8 cellular contexts compared by ENCODE assay signal in genomic region chr12:96219700-96220206, GRCh38. TPM values are rescaled to one million over a fixed set of nuclear protein-coding genes. Genes with fewer than 3 reads are reported as not detected.
DNase-seq lines count a peak whose midpoint lies in the region; ATAC-seq and TF ChIP-seq lines count a peak whose summit lies in the region.

No MANE protein-coding gene starts in this region.

- H3K9me3 ChIP-seq in Panc1 (ENCODE audit: control insufficient read depth, insufficient read depth, low read depth, low read length): no peaks in the 10 kb centered on the region

- ATAC-seq in left cardiac atrium (peak in 1 of 2 donors; percentile 23), Right ventricle myocardium inferior (no peak), Panc1 (peak; percentile 96), GM18868 (IDR thresholded peaks at IDR 0.05; ENCODE audit: unreplicated experiment) (no peak)
- no peak for ATAC-seq in activated CD4-positive, CD25-positive, alpha-beta regulatory T cell treated with anti-CD3 and anti-CD28 coated beads, Interleukin-2, amount 50 U/mL, for 24 hours

- peak; percentile 29 for DNase-seq in left cardiac atrium
- DNase-seq in Right ventricle myocardium inferior (ENCODE audit: missing footprints): no peak
- no peak for DNase-seq in Panc1 (ENCODE audit: low read depth, low spot score)
- peak; percentile 99 for DNase-seq in fibroblast of mammary gland (ENCODE audit: low read depth)
- DNase-seq in ureter (ENCODE audit: low spot score): peak; percentile 84
- DNase-seq in DMS114 treated with DMSO at 0.1 percent for 48 hours (lab: John Stamatoyannopoulos, UW; ENCODE audit: unreplicated experiment): no peak

- CTCF ChIA-PET in Panc1 (lab: Charles Lee): no interaction called here

- BruUV-seq in Panc1 (replicated peaks; lab: Mats Ljungman, UMichigan): no TSS peak

- H3K4me3 ChIP-seq in Panc1 (ENCODE audit: low read depth in 2 of 2, low read length in 2 of 2): peak overlapping the region; percentile 21 to 49
- H3K4me3 ChIP-seq in fibroblast of mammary gland (ENCODE audit: control insufficient read depth, low read depth, low read length): no peak overlapping the region

- intact Hi-C loops in left cardiac atrium (cut with DNase I): no loop called here
- intact Hi-C loops in Right ventricle myocardium inferior (cut with DNase I): loop anchor here (5.0 to 10.0 kb wide), 2 partner anchors 183 to 275 kb away; partner anchors contain the start of gene CDK17
- intact Hi-C loops in Panc1 (cut with micrococcal nuclease; ENCODE audit: unreplicated experiment): loop anchor here (5.0 kb wide), 2 partner anchors 183 to 298 kb away; partner anchors contain the start of gene CDK17

- peak overlapping the region; percentile 89 for H3K27ac ChIP-seq in Panc1 (ENCODE audit: low read length)

- POLR2A ChIA-PET in Panc1 (lab: Charles Lee): no interaction called here

- no peaks in the 10 kb centered on the region for H3K27me3 ChIP-seq in Panc1 (ENCODE audit: control insufficient read depth, insufficient read depth, low read length)

- in situ Hi-C loops in Panc1 (cut with HindIII; ENCODE audit: low pct_unique_long_range_greater_than_20kb, low sequenced_read_pairs): no loop called here

- H3K4me1 ChIP-seq in Panc1 (ENCODE audit: control insufficient read depth, insufficient read depth, low read length): peaks cover 18% of the 10 kb centered on the region

- TF ChIP-seq CTCF in Panc1 (IDR thresholded peaks at IDR 0.05) (no peak), fibroblast of mammary gland (conservative IDR thresholded peaks at IDR 0.05; ENCODE audit: control insufficient read depth, insufficient read depth, low read depth, low read length) (no peak)

- no peaks in the 10 kb centered on the region for H3K36me3 ChIP-seq in Panc1 (ENCODE audit: control insufficient read depth, insufficient read depth, low read length)

RNA-seq across cellular contexts. Expression of gene ELK3, which starts 25.6 kb away (rescaled TPM):
- total RNA-seq in left cardiac atrium (10 to 100 TPM; 18.4 to 28.7 TPM), Right ventricle myocardium inferior (20.8 TPM), Panc1 (2021; ENCODE audit: unreplicated experiment) (25.1 TPM), ureter (41.7 TPM)
- 21.8 TPM for polyA plus RNA-seq in Panc1 (2012; ENCODE audit: insufficient read length)

Comparison
In these comparisons a context has a peak if more than half of its experiments do, and no peak if none do; other contexts are left out.
1. DNase-seq: peak in left cardiac atrium (single experiment), fibroblast of mammary gland (single experiment) and ureter (single experiment); none in Right ventricle myocardium inferior (single experiment), Panc1 (single experiment) and DMS114 treated with DMSO at 0.1 percent for 48 hours (single experiment).
2. intact Hi-C loops: an anchor here in Right ventricle myocardium inferior (5.0 to 10.0 kb wide) and Panc1 (5.0 kb wide); none called in left cardiac atrium.